Comparison of ENCODE assay signal across 20 cellular contexts in genomic region chrX:38110231-38110630, GRCh38.
"Had no signal": no experiment of that assay in that cellular context is flagged by ENCODE, and none has a peak within 500 bp of the region (broad histone marks: within the 10 kb centered on the region; RNA-seq: fewer than 3 reads in every experiment).

No MANE protein-coding gene starts in this region.

- H3K9me3 Mint-ChIP-seq: activated CD4-positive, alpha-beta T cell treated with anti-CD3 and anti-CD28 coated beads, Interleukin-2, amount 10 ng/mL, durations not matched to agents 7 days and 5 days; activated CD8-positive, alpha-beta T cell treated with anti-CD3 and anti-CD28 coated beads for 36 hours; activated naive CD4-positive, alpha-beta T cell treated with anti-CD3 and anti-CD28 coated beads, Interleukin-2, amount 50 U/mL, for 72 hours; memory B cell; T-helper 1 cell treated with Interleukin-12 subunit alpha and Interleukin-12 subunit beta and Interleukin-4 antibody, amounts not matched to agents 30 μg/mL and 1 μg/mL, for 36 hours had no signal

- H2AFZ ChIP-seq: parathyroid adenoma had no signal

- H3K27ac Mint-ChIP-seq: activated CD4-positive, alpha-beta T cell treated with anti-CD3 and anti-CD28 coated beads, Interleukin-2, amount 10 ng/mL, durations not matched to agents 7 days and 5 days; activated CD8-positive, alpha-beta T cell treated with anti-CD3 and anti-CD28 coated beads for 36 hours; activated naive CD4-positive, alpha-beta T cell treated with anti-CD3 and anti-CD28 coated beads, Interleukin-2, amount 50 U/mL, for 72 hours; memory B cell; T-helper 1 cell treated with Interleukin-12 subunit alpha and Interleukin-12 subunit beta and Interleukin-4 antibody, amounts not matched to agents 30 μg/mL and 1 μg/mL, for 36 hours had no signal

- H3K4me3 Mint-ChIP-seq: activated CD4-positive, alpha-beta T cell treated with anti-CD3 and anti-CD28 coated beads, Interleukin-2, amount 10 ng/mL, durations not matched to agents 7 days and 5 days; activated CD8-positive, alpha-beta T cell treated with anti-CD3 and anti-CD28 coated beads for 36 hours; memory B cell; T-helper 1 cell treated with Interleukin-12 subunit alpha and Interleukin-12 subunit beta and Interleukin-4 antibody, amounts not matched to agents 30 μg/mL and 1 μg/mL, for 36 hours had no signal

- DNase-seq: activated CD4-positive, alpha-beta T cell treated with anti-CD3 and anti-CD28 coated beads, Interleukin-2, amount 10 ng/mL, durations not matched to agents 7 days and 5 days; activated CD4-positive, CD25-positive, alpha-beta regulatory T cell treated with anti-CD3 and anti-CD28 coated beads, Interleukin-2, amount 50 U/mL, for 72 hours; activated CD8-positive, alpha-beta T cell treated with anti-CD3 and anti-CD28 coated beads for 36 hours; activated T-cell treated with anti-CD3 and anti-CD28 coated beads, Interleukin-2, amount 50 U/mL, for 1 hour; aorta; heart left ventricle; islet precursor cell; left cardiac atrium; mucosa of descending colon; nucleus accumbens; right cardiac atrium; stimulated activated CD4-positive, alpha-beta T cell treated with anti-CD3 and anti-CD28 coated beads, Interleukin-4, amount 100 ng/mL, for 24 hours; stimulated activated naive CD8-positive, alpha-beta T cell treated with anti-CD3 and anti-CD28 coated beads, Interleukin-15, Interleukin-2, amounts not matched to agents 100 U/mL and 50 U/mL, for 24 hours; upper lobe of left lung had no signal

- ATAC-seq: activated CD8-positive, alpha-beta T cell treated with anti-CD3 and anti-CD28 coated beads for 36 hours; activated naive CD4-positive, alpha-beta T cell treated with anti-CD3 and anti-CD28 coated beads, Interleukin-2, amount 50 U/mL, for 72 hours; gastroesophageal sphincter; heart left ventricle; left cardiac atrium; right cardiac atrium; stimulated activated naive CD8-positive, alpha-beta T cell treated with anti-CD3 and anti-CD28 coated beads, Interleukin-15, Interleukin-2, amounts not matched to agents 100 U/mL and 50 U/mL, for 24 hours had no signal

- H3K9ac ChIP-seq: parathyroid adenoma had no signal

- H3K36me3 ChIP-seq: gastroesophageal sphincter, heart left ventricle, upper lobe of left lung had no signal

- H3K27ac ChIP-seq: epithelial cell of prostate, gastroesophageal sphincter, heart left ventricle, parathyroid adenoma, upper lobe of left lung had no signal

- H3K36me3 Mint-ChIP-seq: activated naive CD4-positive, alpha-beta T cell treated with anti-CD3 and anti-CD28 coated beads, Interleukin-2, amount 50 U/mL, for 72 hours; memory B cell had no signal

- H3K4me3 ChIP-seq: gastroesophageal sphincter, heart left ventricle, mucosa of descending colon, upper lobe of left lung had no signal

- H3K27me3 ChIP-seq: gastroesophageal sphincter, heart left ventricle, upper lobe of left lung had no signal

- H3K4me1 ChIP-seq: gastroesophageal sphincter, heart left ventricle, parathyroid adenoma, upper lobe of left lung had no signal

- H3K9me3 ChIP-seq: gastroesophageal sphincter, heart left ventricle, mucosa of descending colon, upper lobe of left lung had no signal

- H3K4me1 Mint-ChIP-seq: activated CD4-positive, alpha-beta T cell treated with anti-CD3 and anti-CD28 coated beads, Interleukin-2, amount 10 ng/mL, durations not matched to agents 7 days and 5 days; memory B cell had no signal
